1 cellular context compared by ENCODE assay signal in the genomic region with DNA sequence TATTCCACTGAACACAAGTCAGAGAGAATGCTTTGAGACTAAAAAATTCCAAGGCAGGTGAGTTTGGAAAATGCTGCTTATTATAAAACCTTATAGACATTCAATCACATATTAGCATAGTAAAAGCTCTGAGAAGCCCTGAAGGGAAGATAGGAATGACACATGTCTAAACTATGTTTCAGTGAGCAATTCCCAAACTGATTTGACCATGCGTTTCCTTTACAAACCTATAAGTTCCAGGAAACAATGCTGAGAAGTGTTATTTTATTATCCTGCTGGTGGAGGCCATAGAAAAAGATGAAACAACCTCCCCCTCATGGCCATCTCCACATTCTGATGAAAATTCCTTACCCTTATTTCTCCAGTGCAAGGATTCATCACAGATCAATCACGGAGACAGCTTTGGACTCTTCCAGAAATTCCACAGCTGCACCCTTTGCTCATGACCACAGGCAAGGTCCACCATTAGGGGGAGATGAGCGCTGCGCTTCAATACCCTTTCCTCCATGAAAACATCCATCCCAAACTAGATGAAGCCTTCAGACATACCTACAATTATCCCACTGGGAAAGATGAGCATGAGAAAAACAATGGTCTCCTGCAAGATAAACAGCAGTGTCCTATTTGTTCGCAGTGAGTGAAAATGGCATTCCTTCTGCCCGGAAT.
TF ChIP-seq lines count a peak whose summit lies in the region.

No MANE protein-coding gene starts in this region.

TF ChIP-seq in IMR-90, 13 proteins besides CTCF, POLR2A, EP300 and RAD21 (continued from another document):
- TF ChIP-seq RFX5 (IDR thresholded peaks at IDR 0.05; ENCODE audit: low read depth, low read length) (no peak), NFE2L2 (IDR thresholded peaks at IDR 0.05; ENCODE audit: low read depth, low read length) (no peak), MAZ (IDR thresholded peaks at IDR 0.05; ENCODE audit: borderline replicate concordance, low read depth, low read length) (no peak), MXI1 (IDR thresholded peaks at IDR 0.05; ENCODE audit: borderline replicate concordance, low read depth, low read length) (no peak), CEBPB (IDR thresholded peaks at IDR 0.05; ENCODE audit: low read depth, low read length) (no peak)
- TF ChIP-seq, protein P1, sequence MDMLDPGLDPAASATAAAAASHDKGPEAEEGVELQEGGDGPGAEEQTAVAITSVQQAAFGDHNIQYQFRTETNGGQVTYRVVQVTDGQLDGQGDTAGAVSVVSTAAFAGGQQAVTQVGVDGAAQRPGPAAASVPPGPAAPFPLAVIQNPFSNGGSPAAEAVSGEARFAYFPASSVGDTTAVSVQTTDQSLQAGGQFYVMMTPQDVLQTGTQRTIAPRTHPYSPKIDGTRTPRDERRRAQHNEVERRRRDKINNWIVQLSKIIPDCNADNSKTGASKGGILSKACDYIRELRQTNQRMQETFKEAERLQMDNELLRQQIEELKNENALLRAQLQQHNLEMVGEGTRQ (IDR thresholded peaks at IDR 0.05; ENCODE audit: low read depth, low read length): no peak
